In the genomic region with DNA sequence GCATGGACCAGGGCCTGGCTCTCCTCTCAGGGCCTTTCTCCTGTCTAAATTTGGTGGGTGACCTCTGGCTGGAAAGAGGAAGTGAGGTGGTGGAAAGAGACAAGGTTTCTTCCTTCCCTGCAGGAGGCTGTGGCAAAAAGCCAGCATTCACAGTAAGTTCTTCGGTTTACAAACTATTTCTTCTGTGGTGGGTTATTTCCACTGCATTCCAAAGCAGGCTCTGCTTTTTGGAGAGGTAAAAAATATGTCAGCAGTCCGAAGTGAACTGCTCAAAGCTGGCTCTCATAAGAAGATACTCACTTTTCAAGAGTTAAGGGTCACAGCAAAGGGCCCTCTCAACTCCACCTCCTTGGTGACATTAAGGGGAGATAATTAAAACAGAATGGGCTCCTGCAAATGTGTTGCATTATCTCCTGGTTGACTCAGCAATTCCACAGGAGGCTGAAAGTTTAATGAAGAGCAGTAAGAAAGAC, we compare ENCODE assay signal across 2 cellular contexts.
TF ChIP-seq lines count a peak whose summit lies in the region.

No MANE protein-coding gene starts in this region.

TF ChIP-seq in IMR-90, 13 proteins besides CTCF, POLR2A, EP300 and RAD21:
- TF ChIP-seq BHLHE40 (IDR thresholded peaks at IDR 0.05; ENCODE audit: low read depth, low read length) (no peak), MAZ (IDR thresholded peaks at IDR 0.05; ENCODE audit: borderline replicate concordance, low read depth, low read length) (no peak), RFX5 (IDR thresholded peaks at IDR 0.05; ENCODE audit: low read depth, low read length) (no peak), CHD1 (IDR thresholded peaks at IDR 0.05; ENCODE audit: low read depth, low read length) (no peak), MAFK (IDR thresholded peaks at IDR 0.05; ENCODE audit: low read depth, low read length) (no peak), USF2 (IDR thresholded peaks at IDR 0.05; ENCODE audit: low read depth, low read length) (no peak), MXI1 (IDR thresholded peaks at IDR 0.05; ENCODE audit: borderline replicate concordance, low read depth, low read length) (no peak), CEBPB (IDR thresholded peaks at IDR 0.05; ENCODE audit: low read depth, low read length) (no peak)
- TF ChIP-seq, protein P1, sequence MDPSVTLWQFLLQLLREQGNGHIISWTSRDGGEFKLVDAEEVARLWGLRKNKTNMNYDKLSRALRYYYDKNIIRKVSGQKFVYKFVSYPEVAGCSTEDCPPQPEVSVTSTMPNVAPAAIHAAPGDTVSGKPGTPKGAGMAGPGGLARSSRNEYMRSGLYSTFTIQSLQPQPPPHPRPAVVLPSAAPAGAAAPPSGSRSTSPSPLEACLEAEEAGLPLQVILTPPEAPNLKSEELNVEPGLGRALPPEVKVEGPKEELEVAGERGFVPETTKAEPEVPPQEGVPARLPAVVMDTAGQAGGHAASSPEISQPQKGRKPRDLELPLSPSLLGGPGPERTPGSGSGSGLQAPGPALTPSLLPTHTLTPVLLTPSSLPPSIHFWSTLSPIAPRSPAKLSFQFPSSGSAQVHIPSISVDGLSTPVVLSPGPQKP (IDR thresholded peaks at IDR 0.05; ENCODE audit: borderline replicate concordance, low read depth, low read length), result no peak
TF ChIP-seq in IMR-90: peak in this region for 0.

TF ChIP-seq in GM12878, 131 proteins besides CTCF, POLR2A, EP300 and RAD21:
- TF ChIP-seq SPI1 (IDR thresholded peaks at IDR 0.05; ENCODE audit: borderline replicate concordance, insufficient read depth, low read depth, low read length), result peak; percentile 82
- no peak for TF ChIP-seq SKIL (IDR thresholded peaks at IDR 0.05; ENCODE audit: low read depth, poor library complexity, severe bottlenecking)
